In the genomic region with DNA sequence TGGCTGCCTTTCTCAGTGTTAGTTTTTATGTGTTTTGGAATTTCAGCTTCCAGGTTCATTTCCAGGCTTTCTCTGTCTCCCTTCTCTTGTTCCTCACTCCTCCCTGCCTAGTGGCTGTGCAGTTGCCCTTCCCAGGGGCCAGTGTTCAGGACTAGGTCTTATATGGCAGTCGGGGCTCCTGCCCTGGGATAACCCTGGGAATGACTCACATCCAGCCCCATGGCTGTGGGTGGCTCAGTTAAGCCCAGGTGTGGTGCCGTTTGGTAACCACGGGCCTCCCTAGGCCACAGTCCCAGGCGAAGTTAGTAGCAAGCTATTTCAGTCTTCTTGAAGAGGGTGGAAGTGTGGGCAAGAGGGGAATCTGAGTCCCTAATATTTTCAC, we compare ENCODE assay signal across 11 cellular contexts. TPM values are rescaled to one million over a fixed set of nuclear protein-coding genes. Genes with fewer than 3 reads are reported as not detected.
DNase-seq lines count a peak whose midpoint lies in the region; ATAC-seq, FAIRE-seq and TF ChIP-seq lines count a peak whose summit lies in the region.
"Had no signal": no experiment of that assay in that cellular context is flagged by ENCODE, and none has a peak within 500 bp of the region (broad histone marks: within the 10 kb centered on the region; RNA-seq: fewer than 3 reads in every experiment).

No MANE protein-coding gene starts in this region.

- TF ChIP-seq EP300 in HepG2 (IDR thresholded peaks at IDR 0.05; ENCODE audit: low read depth in 2 of 2, low read length in 2 of 2) (peak in 1 of 2 experiments; percentile 13; a peak in 1 of 4 replicates), HepG2 (CRISPR knock-in tag; IDR thresholded peaks at IDR 0.05; ENCODE audit: borderline replicate concordance) (peak; percentile 65; the same call in 1 of the 2 replicates)

- no TSS peak for BruUV-seq in HepG2 (replicated peaks; lab: Mats Ljungman, UMichigan)

- H2AFZ ChIP-seq in HepG2 (ENCODE audit: low read length): no peak overlapping the region

- POLR2A ChIA-PET in HepG2 (lab: Yijun Ruan, JAX): interaction anchor here (1.0 to 4.5 kb wide), 10 partner anchors 11 to 270 kb away, joined by 3 to 29 read pairs (median 4); partner anchors contain the start of genes DDR1, IER3 and PRR3

- peak; percentile 12 for DNase-seq in stimulated activated naive CD4-positive, alpha-beta T cell treated with Interleukin-2 at 50 U/mL for 16 hours (lab: John Stamatoyannopoulos, UW)
- DNase-seq in stimulated activated naive CD4-positive, alpha-beta T cell (lab: John Stamatoyannopoulos, UW): no peak
- DNase-seq in activated T-cell treated with anti-CD3 and anti-CD28 coated beads, Interleukin-2, amount 50 U/mL, for 48 hours: peak; percentile 48 to 58
- peak; percentile 65 for DNase-seq in HepG2 (ENCODE audit: low spot score)
- no peak for DNase-seq in GM19238 (ENCODE audit: insufficient read length, low spot score)
- DNase-seq in GM12892 (ENCODE audit: insufficient read length): no peak
- no peak for DNase-seq in SIG-M5 treated with dmso at 0.1 percent for 504 hours (lab: John Stamatoyannopoulos, UW; ENCODE audit: unreplicated experiment)
- DNase-seq in NCI-H524 (lab: John Stamatoyannopoulos, UW): no peak
- DNase-seq: naive B cell, NCI-H774 had no signal

- peak; percentile 14; the same call in 1 of the 2 replicates for TF ChIP-seq CTCF in HepG2 (CRISPR knock-in tag; IDR thresholded peaks at IDR 0.05)

- ATAC-seq in HepG2: peak; percentile 5; the same call in 2 of the 3 replicates

- no peak for TF ChIP-seq POLR2A in HepG2 (IDR thresholded peaks at IDR 0.05; ENCODE audit: insufficient read depth in 1 of 2, low read depth in 2 of 2, low read length in 2 of 2)
- no peak for TF ChIP-seq POLR2A in GM12892 (IDR thresholded peaks at IDR 0.05; ENCODE audit: low read depth, low read length)

- in situ Hi-C loops in HepG2 (cut with HindIII; ENCODE audit: extremely low pct_ligation_motif_present, low pct_unique_long_range_greater_than_20kb): loop anchor here (5.0 kb wide), 3 partner anchors 50 to 260 kb away; partner anchors contain the start of genes FLOT1 and IER3

- no peaks in the 10 kb centered on the region for H3K27me3 ChIP-seq in HepG2 (ENCODE audit: control insufficient read depth in 1 of 2, insufficient read depth in 2 of 2, low read length in 2 of 2)

- H3K9me3 ChIP-seq in HepG2 (ENCODE audit: low read length): no peaks in the 10 kb centered on the region

- H3K27ac ChIP-seq in HepG2 (ENCODE audit: extremely low read length, insufficient read depth, low read length): no peak overlapping the region

- intact Hi-C loops in HepG2 (cut with micrococcal nuclease; ENCODE audit: unreplicated experiment): loop anchor here (1.0 to 10.0 kb wide), 3 partner anchors 63 to 240 kb away; partner anchors contain the start of gene DHX16

- 35% methylated on average over 4 of the region's 4 CpGs for WGBS in HepG2 (ENCODE audit: low lambda C conversion rate)

- no peaks in the 10 kb centered on the region for H4K20me1 ChIP-seq in HepG2 (ENCODE audit: insufficient read depth, low read length)

- no peaks in the 10 kb centered on the region for H3K36me3 ChIP-seq in HepG2 (replicated peaks in 1 of 2; ENCODE audit: control insufficient read depth in 1 of 2, insufficient read depth in 2 of 2, low read length in 2 of 2)

- no peak overlapping the region for H3K9ac ChIP-seq in HepG2 (ENCODE audit: insufficient read depth, low read depth, low read length)

- H3K79me2 ChIP-seq in HepG2 (ENCODE audit: insufficient read depth, low read length): no peaks in the 10 kb centered on the region

- TF ChIP-seq RAD21 in HepG2 (CRISPR knock-in tag; IDR thresholded peaks at IDR 0.05): no peak

- no peak for FAIRE-seq in HepG2 (lab: Jason Lieb, UNC)
- no peak for FAIRE-seq in GM12892 (lab: Jason Lieb, UNC)
- FAIRE-seq: TTC549 had no signal

- H3K4me3 ChIP-seq in HepG2 (replicated peaks in 1 of 3; ENCODE audit: insufficient read depth in 1 of 3, low read depth in 2 of 3, low read length in 3 of 3): no peak overlapping the region

- peaks cover 75% of the 10 kb centered on the region for H3K4me1 ChIP-seq in HepG2 (ENCODE audit: insufficient read depth, low read length)

- H3K4me2 ChIP-seq in HepG2 (ENCODE audit: low read depth, low read length): peak overlapping the region; percentile 28; the same call in 1 of the 2 replicates

- CTCF ChIA-PET in HepG2 (lab: Yijun Ruan, JAX; ENCODE audit: low intra/inter-chr PET ratio, low total read pairs): interaction anchor here (1.6 to 4.6 kb wide), 2 partner anchors 51 to 97 kb away, joined by 5 to 76 read pairs; no protein-coding TSS in a partner anchor

TF ChIP-seq in HepG2, 621 proteins besides CTCF, POLR2A, EP300 and RAD21 (continues in another document):
- peak; percentile 72; the same call in 1 of the 2 replicates for TF ChIP-seq HMG20A (CRISPR knock-in tag; IDR thresholded peaks at IDR 0.05; ENCODE audit: borderline replicate concordance)
- no peak for TF ChIP-seq SPEN (CRISPR knock-in tag; IDR thresholded peaks at IDR 0.05; ENCODE audit: low read depth)
- TF ChIP-seq PATZ1 (CRISPR knock-in tag; IDR thresholded peaks at IDR 0.05): 0 out of 2 replicates have a peak, but pooled peaks have one; percentile 38
- TF ChIP-seq KAT8 (CRISPR knock-in tag; IDR thresholded peaks at IDR 0.05): peak; percentile 58; the same call in 1 of the 2 replicates
- TF ChIP-seq ZNF878 (CRISPR knock-in tag; IDR thresholded peaks at IDR 0.05): peak; percentile 69; the same call in 1 of the 2 replicates
- TF ChIP-seq ZMYM3 (CRISPR knock-in tag; IDR thresholded peaks at IDR 0.05): peak; percentile 43; the same call in 1 of the 2 replicates
- TF ChIP-seq ZNF30 (CRISPR knock-in tag; IDR thresholded peaks at IDR 0.05): no peak
- peak; percentile 38 for TF ChIP-seq XRCC5 (optimal IDR thresholded peaks at IDR 0.05; ENCODE audit: low read length)
- 0 out of 2 replicates have a peak, but pooled peaks have one; percentile 28 for TF ChIP-seq ATF3 (CRISPR knock-in tag; IDR thresholded peaks at IDR 0.05)
- peak; percentile 63; the same call in 1 of the 2 replicates for TF ChIP-seq FOSL1 (CRISPR knock-in tag; IDR thresholded peaks at IDR 0.05; ENCODE audit: borderline replicate concordance)
- no peak for TF ChIP-seq ZNF354B (CRISPR knock-in tag; IDR thresholded peaks at IDR 0.05)
- 0 out of 4 replicates have a peak, but pooled peaks of 1 of the 2 experiments have one; percentile 36 for TF ChIP-seq KLF16 (CRISPR knock-in tag; IDR thresholded peaks at IDR 0.05)
- no peak for TF ChIP-seq ZNF251 (CRISPR knock-in tag; IDR thresholded peaks at IDR 0.05)
- TF ChIP-seq, protein P1, sequence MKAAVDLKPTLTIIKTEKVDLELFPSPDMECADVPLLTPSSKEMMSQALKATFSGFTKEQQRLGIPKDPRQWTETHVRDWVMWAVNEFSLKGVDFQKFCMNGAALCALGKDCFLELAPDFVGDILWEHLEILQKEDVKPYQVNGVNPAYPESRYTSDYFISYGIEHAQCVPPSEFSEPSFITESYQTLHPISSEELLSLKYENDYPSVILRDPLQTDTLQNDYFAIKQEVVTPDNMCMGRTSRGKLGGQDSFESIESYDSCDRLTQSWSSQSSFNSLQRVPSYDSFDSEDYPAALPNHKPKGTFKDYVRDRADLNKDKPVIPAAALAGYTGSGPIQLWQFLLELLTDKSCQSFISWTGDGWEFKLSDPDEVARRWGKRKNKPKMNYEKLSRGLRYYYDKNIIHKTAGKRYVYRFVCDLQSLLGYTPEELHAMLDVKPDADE (CRISPR knock-in tag; IDR thresholded peaks at IDR 0.05): no peak

RNA-seq across cellular contexts. Expression of gene DDR1, which starts 57.4 kb away (rescaled TPM):
- total RNA-seq in HepG2 (2016; rRNA removed; fragmentation: Illumina TruSeq; extraction: Trizol): 7.0 and 16.7 TPM in 2 replicates
- total RNA-seq in HepG2 (2016; cell fraction: cytosol; rRNA removed; fragmentation: Illumina TruSeq; extraction: Trizol; ENCODE audit: low read depth): 5.8 and 8.2 TPM in 2 replicates
- 6.0 and 18.2 TPM in 2 replicates for total RNA-seq in HepG2 (2016; cell fraction: insoluble cytoplasmic fraction; rRNA removed; fragmentation: Illumina TruSeq; extraction: Trizol)
- total RNA-seq in HepG2 (2016; cell fraction: membrane; rRNA removed; fragmentation: Illumina TruSeq; extraction: Trizol): 8.1 and 9.1 TPM in 2 replicates
- total RNA-seq in HepG2 (2016; cell fraction: nucleus; rRNA removed; fragmentation: Illumina TruSeq; extraction: Trizol): 18.1 and 22.9 TPM in 2 replicates
- 20.2 and 25.0 TPM in 2 replicates for polyA plus RNA-seq in HepG2 (2011; rRNA removed)
- 18.2 and 20.9 TPM in 2 replicates for polyA plus RNA-seq in HepG2 (2011; cell fraction: cytosol; rRNA removed)
- 49.4 and 65.3 TPM in 2 replicates for polyA plus RNA-seq in HepG2 (2011; cell fraction: nucleus; rRNA removed)
- 21.2 TPM in 2 replicates for polyA plus RNA-seq in HepG2 (2012)
- 1.3 and 1.5 TPM in 2 replicates for polyA plus RNA-seq in HepG2 (2016; cell fraction: cytosol; fragmentation: Illumina TruSeq; extraction: Trizol; ENCODE audit: low read depth)
- 6.6 and 7.2 TPM in 2 replicates for polyA plus RNA-seq in HepG2 (2016; cell fraction: insoluble cytoplasmic fraction; fragmentation: Illumina TruSeq; extraction: Trizol; ENCODE audit: low read depth)
- polyA plus RNA-seq in HepG2 (2016; cell fraction: membrane; fragmentation: Illumina TruSeq; extraction: Trizol; ENCODE audit: low read depth): 3.5 and 3.7 TPM in 2 replicates
- 37.9 and 40.3 TPM in 2 replicates for polyA plus RNA-seq in HepG2 (2016; cell fraction: nucleus; fragmentation: Illumina TruSeq; extraction: Trizol; ENCODE audit: insufficient read depth, low read depth)
- 53.5 and 64.7 TPM in 2 replicates for polyA minus RNA-seq in HepG2 (2011; rRNA and poly(A)+ RNA removed; ENCODE audit: low replicate concordance)
- polyA minus RNA-seq in HepG2 (2011; cell fraction: cytosol; rRNA and poly(A)+ RNA removed): 28.8 and 29.1 TPM in 2 replicates
- 25.2 and 31.7 TPM in 2 replicates for polyA minus RNA-seq in HepG2 (2011; cell fraction: nucleus; rRNA and poly(A)+ RNA removed)
- polyA plus RNA-seq in GM12892 (2012; ENCODE audit: missing spikeins): 7.2 TPM

Comparison
In these comparisons a context has a peak if more than half of its experiments do, and no peak if none do; other contexts are left out.
1. DNase-seq: peak in stimulated activated naive CD4-positive, alpha-beta T cell treated with Interleukin-2 at 50 U/mL for 16 hours (single experiment), activated T-cell treated with anti-CD3 and anti-CD28 coated beads, Interleukin-2, amount 50 U/mL, for 48 hours (2 of 2) and HepG2 (single experiment); none in stimulated activated naive CD4-positive, alpha-beta T cell (0 of 6), GM19238 (single experiment), GM12892 (single experiment), SIG-M5 treated with dmso at 0.1 percent for 504 hours (single experiment) and NCI-H524 (0 of 2).